In genomic region chr22:34973016-34973415, GRCh38 we compare ENCODE assay signal across 20 cellular contexts.
"Had no signal": no experiment of that assay in that cellular context is flagged by ENCODE, and none has a peak within 500 bp of the region (broad histone marks: within the 10 kb centered on the region; RNA-seq: fewer than 3 reads in every experiment).

No MANE protein-coding gene starts in this region.

- FAIRE-seq: keratinocyte had no signal

- H3K4me3 ChIP-seq: body of pancreas, lung, prostate gland, skin epidermis, thoracic aorta had no signal

- H3K36me3 ChIP-seq: prostate gland, thoracic aorta, WERI-Rb-1 had no signal

- DNase-seq: activated CD4-positive, alpha-beta T cell treated with anti-CD3 and anti-CD28 coated beads, Interleukin-2, amount 50 U/mL, for 4 hours; activated gamma-delta T cell treated with Interleukin-2 at 50 U/mL for 16 hours; activated T-cell treated with anti-CD3 and anti-CD28 coated beads for 4 hours; amygdala; body of pancreas; effector memory CD8-positive, alpha-beta T cell; foreskin melanocyte; glutamatergic neuron; hippocampal formation; right cardiac atrium; stimulated activated CD4-positive, alpha-beta T cell treated with anti-CD3 and anti-CD28 coated beads, Interleukin-4, amount 100 ng/mL, for 24 hours had no signal

- H3K27me3 ChIP-seq: body of pancreas had no signal

- H3K27ac ChIP-seq: body of pancreas, epithelial cell of prostate, prostate gland, skin epidermis, thoracic aorta, WERI-Rb-1 had no signal

- ATAC-seq: body of pancreas; effector memory CD8-positive, alpha-beta T cell; left lobe of liver; right cardiac atrium; stimulated activated effector memory CD8-positive, alpha-beta T cell treated with anti-CD3 and anti-CD28 coated beads, Interleukin-12 subunit alpha, Interleukin-12 subunit beta, amount 100 ng/mL, for 72 hours had no signal

- H3K9me3 ChIP-seq: prostate gland, thoracic aorta had no signal

- H3K4me1 ChIP-seq: body of pancreas, prostate gland had no signal
